ENCODE assay signal across 1 cellular context in the genomic region with DNA sequence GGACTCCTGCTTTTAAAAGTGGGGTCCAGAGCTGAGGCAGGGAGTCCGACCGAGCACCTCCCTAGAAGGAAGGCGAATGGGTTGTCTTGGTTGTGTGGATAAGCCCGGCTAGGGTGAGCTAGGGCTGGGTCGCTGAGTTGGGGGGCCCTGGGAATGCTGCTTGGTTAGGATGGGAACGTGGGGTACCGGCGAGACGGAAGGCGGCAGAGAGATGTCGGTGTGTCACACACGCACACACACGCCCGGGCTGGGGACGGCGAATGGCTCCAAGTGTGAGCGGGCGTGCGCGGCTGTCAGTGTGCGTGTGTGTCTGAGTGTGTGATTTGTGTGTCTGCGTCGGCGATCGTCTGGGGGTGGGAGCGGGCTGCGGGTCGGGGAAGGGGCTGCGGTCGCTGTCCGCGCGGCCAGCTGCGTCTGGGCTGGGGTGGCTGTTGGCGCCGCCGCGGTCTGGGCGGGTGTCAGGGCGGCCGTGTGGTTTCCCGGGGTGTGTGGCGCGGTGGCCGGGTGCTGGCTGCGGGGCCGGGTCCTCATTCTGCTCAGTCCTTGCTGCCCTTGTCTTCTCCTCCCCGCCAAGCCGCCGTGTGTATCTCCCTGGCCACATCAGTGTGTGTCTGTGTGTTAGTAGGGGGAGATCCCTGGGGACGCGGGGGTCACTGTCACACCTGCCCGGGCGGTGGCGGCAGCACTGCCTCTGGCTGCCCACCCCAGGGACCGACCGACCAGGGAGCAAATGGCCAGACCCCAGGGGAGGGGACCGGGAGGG.
TF ChIP-seq lines count a peak whose summit lies in the region.

No MANE protein-coding gene starts in this region.

TF ChIP-seq in HEK293, 187 proteins besides CTCF, POLR2A, EP300 and RAD21 (continued from another document and continues in another):
- TF ChIP-seq, protein P1, sequence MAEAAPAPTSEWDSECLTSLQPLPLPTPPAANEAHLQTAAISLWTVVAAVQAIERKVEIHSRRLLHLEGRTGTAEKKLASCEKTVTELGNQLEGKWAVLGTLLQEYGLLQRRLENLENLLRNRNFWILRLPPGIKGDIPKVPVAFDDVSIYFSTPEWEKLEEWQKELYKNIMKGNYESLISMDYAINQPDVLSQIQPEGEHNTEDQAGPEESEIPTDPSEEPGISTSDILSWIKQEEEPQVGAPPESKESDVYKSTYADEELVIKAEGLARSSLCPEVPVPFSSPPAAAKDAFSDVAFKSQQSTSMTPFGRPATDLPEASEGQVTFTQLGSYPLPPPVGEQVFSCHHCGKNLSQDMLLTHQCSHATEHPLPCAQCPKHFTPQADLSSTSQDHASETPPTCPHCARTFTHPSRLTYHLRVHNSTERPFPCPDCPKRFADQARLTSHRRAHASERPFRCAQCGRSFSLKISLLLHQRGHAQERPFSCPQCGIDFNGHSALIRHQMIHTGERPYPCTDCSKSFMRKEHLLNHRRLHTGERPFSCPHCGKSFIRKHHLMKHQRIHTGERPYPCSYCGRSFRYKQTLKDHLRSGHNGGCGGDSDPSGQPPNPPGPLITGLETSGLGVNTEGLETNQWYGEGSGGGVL (tag by site-specific recombination; IDR thresholded peaks at IDR 0.05): no peak
- TF ChIP-seq ZNF621 (tag by site-specific recombination; IDR thresholded peaks at IDR 0.05) (no peak), ZNF76 (tag by site-specific recombination; IDR thresholded peaks at IDR 0.05; ENCODE audit: borderline replicate concordance, low read depth) (no peak), KLF17 (tag by site-specific recombination; IDR thresholded peaks at IDR 0.05) (peak; percentile 39; the same call in 1 of the 2 replicates), ZNF404 (tag by site-specific recombination; IDR thresholded peaks at IDR 0.05) (no peak), ZNF843 (tag by site-specific recombination; IDR thresholded peaks at IDR 0.05) (0 out of 2 replicates have a peak, but pooled peaks have one; percentile 19), REPIN1 (tag by site-specific recombination; IDR thresholded peaks at IDR 0.05; ENCODE audit: low read depth) (no peak), ZNF280C (tag by site-specific recombination; IDR thresholded peaks at IDR 0.05) (no peak), ZNF155 (tag by site-specific recombination; IDR thresholded peaks at IDR 0.05) (no peak), ZNF174 (tag by site-specific recombination; IDR thresholded peaks at IDR 0.05) (no peak), FEZF1 (tag by site-specific recombination; IDR thresholded peaks at IDR 0.05) (no peak), ZNF600 (tag by site-specific recombination; IDR thresholded peaks at IDR 0.05) (peak; percentile 83; the same call in 1 of the 2 replicates), ZNF555 (tag by site-specific recombination; conservative IDR thresholded peaks at IDR 0.05) (no peak), ZNF48 (tag by site-specific recombination; IDR thresholded peaks at IDR 0.05) (no peak), HOXA7 (CRISPR knock-in tag; IDR thresholded peaks at IDR 0.05; ENCODE audit: borderline replicate concordance) (no peak), ZNF112 (tag by site-specific recombination; IDR thresholded peaks at IDR 0.05) (no peak), ZSCAN23 (tag by site-specific recombination; IDR thresholded peaks at IDR 0.05) (no peak), ZBTB49 (tag by site-specific recombination; IDR thresholded peaks at IDR 0.05; ENCODE audit: low read depth) (no peak), ZNF514 (tag by site-specific recombination; IDR thresholded peaks at IDR 0.05) (no peak), ZXDB (tag by site-specific recombination; IDR thresholded peaks at IDR 0.05) (no peak; the same call in 1 of the 2 replicates), ZNF394 (tag by site-specific recombination; IDR thresholded peaks at IDR 0.05; ENCODE audit: borderline replicate concordance) (no peak), WT1 (tag by site-specific recombination; IDR thresholded peaks at IDR 0.05) (no peak), ZNF138 (tag by site-specific recombination; IDR thresholded peaks at IDR 0.05; ENCODE audit: borderline replicate concordance) (no peak), MZF1 (tag by site-specific recombination; IDR thresholded peaks at IDR 0.05; ENCODE audit: borderline replicate concordance) (no peak), SCRT1 (tag by site-specific recombination; IDR thresholded peaks at IDR 0.05; ENCODE audit: borderline replicate concordance) (no peak), SP7 (tag by site-specific recombination; IDR thresholded peaks at IDR 0.05) (peak; percentile 44; the same call in 1 of the 2 replicates), ZNF701 (tag by site-specific recombination; IDR thresholded peaks at IDR 0.05) (no peak), OVOL3 (tag by site-specific recombination; IDR thresholded peaks at IDR 0.05) (no peak), ZNF239 (tag by site-specific recombination; IDR thresholded peaks at IDR 0.05) (no peak), ZFP41 (tag by site-specific recombination; IDR thresholded peaks at IDR 0.05; ENCODE audit: borderline replicate concordance) (no peak), TCF7L2 (IDR thresholded peaks at IDR 0.05; ENCODE audit: borderline replicate concordance, low read depth, low read length) (no peak), ZNF19 (tag by site-specific recombination; IDR thresholded peaks at IDR 0.05; ENCODE audit: low read depth) (no peak), IKZF3 (tag by site-specific recombination; IDR thresholded peaks at IDR 0.05) (no peak), ZNF433 (tag by site-specific recombination; IDR thresholded peaks at IDR 0.05; ENCODE audit: low read depth) (no peak), RBAK (tag by site-specific recombination; IDR thresholded peaks at IDR 0.05) (no peak), YY1 (tag by site-specific recombination; IDR thresholded peaks at IDR 0.05) (no peak), ZNF548 (tag by site-specific recombination; IDR thresholded peaks at IDR 0.05) (no peak), ZNF837 (tag by site-specific recombination; IDR thresholded peaks at IDR 0.05) (no peak), KLF16 (tag by site-specific recombination; IDR thresholded peaks at IDR 0.05) (0 out of 2 replicates have a peak, but pooled peaks have one; percentile 26)
- TF ChIP-seq, protein P2, sequence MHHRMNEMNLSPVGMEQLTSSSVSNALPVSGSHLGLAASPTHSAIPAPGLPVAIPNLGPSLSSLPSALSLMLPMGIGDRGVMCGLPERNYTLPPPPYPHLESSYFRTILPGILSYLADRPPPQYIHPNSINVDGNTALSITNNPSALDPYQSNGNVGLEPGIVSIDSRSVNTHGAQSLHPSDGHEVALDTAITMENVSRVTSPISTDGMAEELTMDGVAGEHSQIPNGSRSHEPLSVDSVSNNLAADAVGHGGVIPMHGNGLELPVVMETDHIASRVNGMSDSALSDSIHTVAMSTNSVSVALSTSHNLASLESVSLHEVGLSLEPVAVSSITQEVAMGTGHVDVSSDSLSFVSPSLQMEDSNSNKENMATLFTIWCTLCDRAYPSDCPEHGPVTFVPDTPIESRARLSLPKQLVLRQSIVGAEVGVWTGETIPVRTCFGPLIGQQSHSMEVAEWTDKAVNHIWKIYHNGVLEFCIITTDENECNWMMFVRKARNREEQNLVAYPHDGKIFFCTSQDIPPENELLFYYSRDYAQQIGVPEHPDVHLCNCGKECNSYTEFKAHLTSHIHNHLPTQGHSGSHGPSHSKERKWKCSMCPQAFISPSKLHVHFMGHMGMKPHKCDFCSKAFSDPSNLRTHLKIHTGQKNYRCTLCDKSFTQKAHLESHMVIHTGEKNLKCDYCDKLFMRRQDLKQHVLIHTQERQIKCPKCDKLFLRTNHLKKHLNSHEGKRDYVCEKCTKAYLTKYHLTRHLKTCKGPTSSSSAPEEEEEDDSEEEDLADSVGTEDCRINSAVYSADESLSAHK (tag by site-specific recombination; IDR thresholded peaks at IDR 0.05): no peak
- TF ChIP-seq, protein P3, sequence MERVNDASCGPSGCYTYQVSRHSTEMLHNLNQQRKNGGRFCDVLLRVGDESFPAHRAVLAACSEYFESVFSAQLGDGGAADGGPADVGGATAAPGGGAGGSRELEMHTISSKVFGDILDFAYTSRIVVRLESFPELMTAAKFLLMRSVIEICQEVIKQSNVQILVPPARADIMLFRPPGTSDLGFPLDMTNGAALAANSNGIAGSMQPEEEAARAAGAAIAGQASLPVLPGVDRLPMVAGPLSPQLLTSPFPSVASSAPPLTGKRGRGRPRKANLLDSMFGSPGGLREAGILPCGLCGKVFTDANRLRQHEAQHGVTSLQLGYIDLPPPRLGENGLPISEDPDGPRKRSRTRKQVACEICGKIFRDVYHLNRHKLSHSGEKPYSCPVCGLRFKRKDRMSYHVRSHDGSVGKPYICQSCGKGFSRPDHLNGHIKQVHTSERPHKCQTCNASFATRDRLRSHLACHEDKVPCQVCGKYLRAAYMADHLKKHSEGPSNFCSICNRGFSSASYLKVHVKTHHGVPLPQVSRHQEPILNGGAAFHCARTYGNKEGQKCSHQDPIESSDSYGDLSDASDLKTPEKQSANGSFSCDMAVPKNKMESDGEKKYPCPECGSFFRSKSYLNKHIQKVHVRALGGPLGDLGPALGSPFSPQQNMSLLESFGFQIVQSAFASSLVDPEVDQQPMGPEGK (tag by site-specific recombination; IDR thresholded peaks at IDR 0.05): peak; percentile 48
- TF ChIP-seq, protein P4, sequence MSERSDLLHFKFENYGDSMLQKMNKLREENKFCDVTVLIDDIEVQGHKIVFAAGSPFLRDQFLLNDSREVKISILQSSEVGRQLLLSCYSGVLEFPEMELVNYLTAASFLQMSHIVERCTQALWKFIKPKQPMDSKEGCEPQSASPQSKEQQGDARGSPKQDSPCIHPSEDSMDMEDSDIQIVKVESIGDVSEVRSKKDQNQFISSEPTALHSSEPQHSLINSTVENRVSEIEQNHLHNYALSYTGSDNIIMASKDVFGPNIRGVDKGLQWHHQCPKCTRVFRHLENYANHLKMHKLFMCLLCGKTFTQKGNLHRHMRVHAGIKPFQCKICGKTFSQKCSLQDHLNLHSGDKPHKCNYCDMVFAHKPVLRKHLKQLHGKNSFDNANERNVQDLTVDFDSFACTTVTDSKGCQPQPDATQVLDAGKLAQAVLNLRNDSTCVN (tag by site-specific recombination; optimal IDR thresholded peaks at IDR 0.05): peak; percentile 90
- TF ChIP-seq, protein P5, sequence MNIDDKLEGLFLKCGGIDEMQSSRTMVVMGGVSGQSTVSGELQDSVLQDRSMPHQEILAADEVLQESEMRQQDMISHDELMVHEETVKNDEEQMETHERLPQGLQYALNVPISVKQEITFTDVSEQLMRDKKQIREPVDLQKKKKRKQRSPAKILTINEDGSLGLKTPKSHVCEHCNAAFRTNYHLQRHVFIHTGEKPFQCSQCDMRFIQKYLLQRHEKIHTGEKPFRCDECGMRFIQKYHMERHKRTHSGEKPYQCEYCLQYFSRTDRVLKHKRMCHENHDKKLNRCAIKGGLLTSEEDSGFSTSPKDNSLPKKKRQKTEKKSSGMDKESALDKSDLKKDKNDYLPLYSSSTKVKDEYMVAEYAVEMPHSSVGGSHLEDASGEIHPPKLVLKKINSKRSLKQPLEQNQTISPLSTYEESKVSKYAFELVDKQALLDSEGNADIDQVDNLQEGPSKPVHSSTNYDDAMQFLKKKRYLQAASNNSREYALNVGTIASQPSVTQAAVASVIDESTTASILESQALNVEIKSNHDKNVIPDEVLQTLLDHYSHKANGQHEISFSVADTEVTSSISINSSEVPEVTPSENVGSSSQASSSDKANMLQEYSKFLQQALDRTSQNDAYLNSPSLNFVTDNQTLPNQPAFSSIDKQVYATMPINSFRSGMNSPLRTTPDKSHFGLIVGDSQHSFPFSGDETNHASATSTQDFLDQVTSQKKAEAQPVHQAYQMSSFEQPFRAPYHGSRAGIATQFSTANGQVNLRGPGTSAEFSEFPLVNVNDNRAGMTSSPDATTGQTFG (tag by site-specific recombination; IDR thresholded peaks at IDR 0.05; ENCODE audit: borderline replicate concordance): no peak
- TF ChIP-seq, protein P6, sequence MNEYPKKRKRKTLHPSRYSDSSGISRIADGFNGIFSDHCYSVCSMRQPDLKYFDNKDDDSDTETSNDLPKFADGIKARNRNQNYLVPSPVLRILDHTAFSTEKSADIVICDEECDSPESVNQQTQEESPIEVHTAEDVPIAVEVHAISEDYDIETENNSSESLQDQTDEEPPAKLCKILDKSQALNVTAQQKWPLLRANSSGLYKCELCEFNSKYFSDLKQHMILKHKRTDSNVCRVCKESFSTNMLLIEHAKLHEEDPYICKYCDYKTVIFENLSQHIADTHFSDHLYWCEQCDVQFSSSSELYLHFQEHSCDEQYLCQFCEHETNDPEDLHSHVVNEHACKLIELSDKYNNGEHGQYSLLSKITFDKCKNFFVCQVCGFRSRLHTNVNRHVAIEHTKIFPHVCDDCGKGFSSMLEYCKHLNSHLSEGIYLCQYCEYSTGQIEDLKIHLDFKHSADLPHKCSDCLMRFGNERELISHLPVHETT (tag by site-specific recombination; IDR thresholded peaks at IDR 0.05): no peak
